1 cellular context compared by ENCODE assay signal in genomic region chr12:69348162-69348938, GRCh38.
A peak's percentile ranks its signal among the peaks of the same experiment; 100 is the strongest.
TF ChIP-seq lines count a peak whose summit lies in the region.

TSS of gene LYZ (plus strand) at chr12:69348381. CDS start at chr12:69348409, 28 bp downstream.

TF ChIP-seq in HepG2, 621 proteins besides CTCF, POLR2A, EP300 and RAD21 (continued from another document and continues in another):
- TF ChIP-seq, protein P1, sequence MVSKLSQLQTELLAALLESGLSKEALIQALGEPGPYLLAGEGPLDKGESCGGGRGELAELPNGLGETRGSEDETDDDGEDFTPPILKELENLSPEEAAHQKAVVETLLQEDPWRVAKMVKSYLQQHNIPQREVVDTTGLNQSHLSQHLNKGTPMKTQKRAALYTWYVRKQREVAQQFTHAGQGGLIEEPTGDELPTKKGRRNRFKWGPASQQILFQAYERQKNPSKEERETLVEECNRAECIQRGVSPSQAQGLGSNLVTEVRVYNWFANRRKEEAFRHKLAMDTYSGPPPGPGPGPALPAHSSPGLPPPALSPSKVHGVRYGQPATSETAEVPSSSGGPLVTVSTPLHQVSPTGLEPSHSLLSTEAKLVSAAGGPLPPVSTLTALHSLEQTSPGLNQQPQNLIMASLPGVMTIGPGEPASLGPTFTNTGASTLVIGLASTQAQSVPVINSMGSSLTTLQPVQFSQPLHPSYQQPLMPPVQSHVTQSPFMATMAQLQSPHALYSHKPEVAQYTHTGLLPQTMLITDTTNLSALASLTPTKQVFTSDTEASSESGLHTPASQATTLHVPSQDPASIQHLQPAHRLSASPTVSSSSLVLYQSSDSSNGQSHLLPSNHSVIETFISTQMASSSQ (IDR thresholded peaks at IDR 0.05; ENCODE audit: low read depth) = peak; percentile 78
- TF ChIP-seq, protein P1 (CRISPR knock-in tag; IDR thresholded peaks at IDR 0.05; ENCODE audit: borderline replicate concordance) = peak; percentile 86; the same call in 1 of the 2 replicates
- no peak for TF ChIP-seq IRF1 (CRISPR knock-in tag; IDR thresholded peaks at IDR 0.05; ENCODE audit: low read depth)
- peak; percentile 71; the same call in 1 of the 2 replicates for TF ChIP-seq MEIS1 (CRISPR knock-in tag; IDR thresholded peaks at IDR 0.05; ENCODE audit: borderline replicate concordance)
- peak in 1 of 2 experiments; percentile 82; a peak in 2 of 4 replicates for TF ChIP-seq REST (IDR thresholded peaks at IDR 0.05; ENCODE audit: borderline replicate concordance in 1 of 2, low read depth in 1 of 2, low read length in 2 of 2)
- TF ChIP-seq ZNF44 (CRISPR knock-in tag; IDR thresholded peaks at IDR 0.05) = no peak
- TF ChIP-seq HDAC1 (CRISPR knock-in tag; IDR thresholded peaks at IDR 0.05) = peak; percentile 82
- TF ChIP-seq SIN3A (IDR thresholded peaks at IDR 0.05; ENCODE audit: borderline replicate concordance, low read depth, low read length) = peak; percentile 68; the same call in 1 of the 2 replicates
- TF ChIP-seq GABPA (IDR thresholded peaks at IDR 0.05; ENCODE audit: low read depth, low read length) = no peak
- TF ChIP-seq GABPA (CRISPR knock-in tag; IDR thresholded peaks at IDR 0.05; ENCODE audit: low read depth) = peak; percentile 67; the same call in 1 of the 2 replicates
- TF ChIP-seq ZNF792 (CRISPR knock-in tag; IDR thresholded peaks at IDR 0.05) = peak; percentile 88; the same call in 1 of the 2 replicates
- TF ChIP-seq SALL1 (CRISPR knock-in tag; IDR thresholded peaks at IDR 0.05) = peak; percentile 92
- TF ChIP-seq, protein P2, sequence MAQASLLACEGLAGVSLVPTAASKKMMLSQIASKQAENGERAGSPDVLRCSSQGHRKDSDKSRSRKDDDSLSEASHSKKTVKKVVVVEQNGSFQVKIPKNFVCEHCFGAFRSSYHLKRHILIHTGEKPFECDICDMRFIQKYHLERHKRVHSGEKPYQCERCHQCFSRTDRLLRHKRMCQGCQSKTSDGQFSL (CRISPR knock-in tag; IDR thresholded peaks at IDR 0.05) = no peak
- peak; percentile 69; the same call in 1 of the 2 replicates for TF ChIP-seq FOXK1 (CRISPR knock-in tag; IDR thresholded peaks at IDR 0.05; ENCODE audit: borderline replicate concordance, low read depth)
- TF ChIP-seq, protein P3, sequence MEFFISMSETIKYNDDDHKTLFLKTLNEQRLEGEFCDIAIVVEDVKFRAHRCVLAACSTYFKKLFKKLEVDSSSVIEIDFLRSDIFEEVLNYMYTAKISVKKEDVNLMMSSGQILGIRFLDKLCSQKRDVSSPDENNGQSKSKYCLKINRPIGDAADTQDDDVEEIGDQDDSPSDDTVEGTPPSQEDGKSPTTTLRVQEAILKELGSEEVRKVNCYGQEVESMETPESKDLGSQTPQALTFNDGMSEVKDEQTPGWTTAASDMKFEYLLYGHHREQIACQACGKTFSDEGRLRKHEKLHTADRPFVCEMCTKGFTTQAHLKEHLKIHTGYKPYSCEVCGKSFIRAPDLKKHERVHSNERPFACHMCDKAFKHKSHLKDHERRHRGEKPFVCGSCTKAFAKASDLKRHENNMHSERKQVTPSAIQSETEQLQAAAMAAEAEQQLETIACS (CRISPR knock-in tag; IDR thresholded peaks at IDR 0.05) = no peak
- TF ChIP-seq ZFP36L1 (CRISPR knock-in tag; IDR thresholded peaks at IDR 0.05) = no peak
- TF ChIP-seq MLX (CRISPR knock-in tag; IDR thresholded peaks at IDR 0.05) = peak; percentile 66; the same call in 1 of the 2 replicates
- TF ChIP-seq ZNF781 (CRISPR knock-in tag; IDR thresholded peaks at IDR 0.05; ENCODE audit: borderline replicate concordance, not compliant biosample characterization) = peak; percentile 38
- TF ChIP-seq ZFP90 (CRISPR knock-in tag; IDR thresholded peaks at IDR 0.05; ENCODE audit: borderline replicate concordance) = peak; percentile 70; the same call in 1 of the 2 replicates
- no peak for TF ChIP-seq ZNF367 (CRISPR knock-in tag; IDR thresholded peaks at IDR 0.05; ENCODE audit: borderline replicate concordance)
- no peak for TF ChIP-seq CEBPB (IDR thresholded peaks at IDR 0.05; ENCODE audit: borderline replicate concordance, low read depth, low read length)
- TF ChIP-seq ZNF382 (CRISPR knock-in tag; IDR thresholded peaks at IDR 0.05; ENCODE audit: borderline replicate concordance) = no peak
- TF ChIP-seq PPARG (CRISPR knock-in tag; conservative IDR thresholded peaks at IDR 0.05) = peak; percentile 94
- TF ChIP-seq SOX5 (CRISPR knock-in tag; IDR thresholded peaks at IDR 0.05; ENCODE audit: borderline replicate concordance) = peak; percentile 91
- TF ChIP-seq ZNF510 (CRISPR knock-in tag; IDR thresholded peaks at IDR 0.05; ENCODE audit: low read depth) = peak; percentile 72; the same call in 1 of the 2 replicates
- TF ChIP-seq IRF2 (CRISPR knock-in tag; IDR thresholded peaks at IDR 0.05) = peak; percentile 78
- TF ChIP-seq TEAD3 (CRISPR knock-in tag; optimal IDR thresholded peaks at IDR 0.05; ENCODE audit: borderline replicate concordance) = peak; percentile 81
- 0 out of 2 replicates have a peak, but pooled peaks have one; percentile 70 for TF ChIP-seq STAT5B (CRISPR knock-in tag; IDR thresholded peaks at IDR 0.05)
- no peak for TF ChIP-seq SNAI1 (CRISPR knock-in tag; IDR thresholded peaks at IDR 0.05; ENCODE audit: borderline replicate concordance)
- peak; percentile 97 for TF ChIP-seq ISL2 (CRISPR knock-in tag; IDR thresholded peaks at IDR 0.05)
- TF ChIP-seq, protein P4, sequence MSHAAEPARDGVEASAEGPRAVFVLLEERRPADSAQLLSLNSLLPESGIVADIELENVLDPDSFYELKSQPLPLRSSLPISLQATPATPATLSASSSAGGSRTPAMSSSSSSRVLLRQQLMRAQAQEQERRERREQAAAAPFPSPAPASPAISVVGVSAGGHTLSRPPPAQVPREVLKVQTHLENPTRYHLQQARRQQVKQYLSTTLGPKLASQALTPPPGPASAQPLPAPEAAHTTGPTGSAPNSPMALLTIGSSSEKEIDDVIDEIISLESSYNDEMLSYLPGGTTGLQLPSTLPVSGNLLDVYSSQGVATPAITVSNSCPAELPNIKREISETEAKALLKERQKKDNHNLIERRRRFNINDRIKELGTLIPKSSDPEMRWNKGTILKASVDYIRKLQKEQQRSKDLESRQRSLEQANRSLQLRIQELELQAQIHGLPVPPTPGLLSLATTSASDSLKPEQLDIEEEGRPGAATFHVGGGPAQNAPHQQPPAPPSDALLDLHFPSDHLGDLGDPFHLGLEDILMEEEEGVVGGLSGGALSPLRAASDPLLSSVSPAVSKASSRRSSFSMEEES (CRISPR knock-in tag; IDR thresholded peaks at IDR 0.05) = peak; percentile 83
- peak; percentile 75 for TF ChIP-seq PATZ1 (CRISPR knock-in tag; IDR thresholded peaks at IDR 0.05)
- TF ChIP-seq KAT7 (CRISPR knock-in tag; IDR thresholded peaks at IDR 0.05; ENCODE audit: borderline replicate concordance) = no peak; the same call in 1 of the 2 replicates
- no peak; the same call in 1 of the 2 replicates for TF ChIP-seq KLF11 (CRISPR knock-in tag; IDR thresholded peaks at IDR 0.05)
- peak; percentile 80 for TF ChIP-seq HNF4A (CRISPR knock-in tag; IDR thresholded peaks at IDR 0.05)
- TF ChIP-seq, protein P5, sequence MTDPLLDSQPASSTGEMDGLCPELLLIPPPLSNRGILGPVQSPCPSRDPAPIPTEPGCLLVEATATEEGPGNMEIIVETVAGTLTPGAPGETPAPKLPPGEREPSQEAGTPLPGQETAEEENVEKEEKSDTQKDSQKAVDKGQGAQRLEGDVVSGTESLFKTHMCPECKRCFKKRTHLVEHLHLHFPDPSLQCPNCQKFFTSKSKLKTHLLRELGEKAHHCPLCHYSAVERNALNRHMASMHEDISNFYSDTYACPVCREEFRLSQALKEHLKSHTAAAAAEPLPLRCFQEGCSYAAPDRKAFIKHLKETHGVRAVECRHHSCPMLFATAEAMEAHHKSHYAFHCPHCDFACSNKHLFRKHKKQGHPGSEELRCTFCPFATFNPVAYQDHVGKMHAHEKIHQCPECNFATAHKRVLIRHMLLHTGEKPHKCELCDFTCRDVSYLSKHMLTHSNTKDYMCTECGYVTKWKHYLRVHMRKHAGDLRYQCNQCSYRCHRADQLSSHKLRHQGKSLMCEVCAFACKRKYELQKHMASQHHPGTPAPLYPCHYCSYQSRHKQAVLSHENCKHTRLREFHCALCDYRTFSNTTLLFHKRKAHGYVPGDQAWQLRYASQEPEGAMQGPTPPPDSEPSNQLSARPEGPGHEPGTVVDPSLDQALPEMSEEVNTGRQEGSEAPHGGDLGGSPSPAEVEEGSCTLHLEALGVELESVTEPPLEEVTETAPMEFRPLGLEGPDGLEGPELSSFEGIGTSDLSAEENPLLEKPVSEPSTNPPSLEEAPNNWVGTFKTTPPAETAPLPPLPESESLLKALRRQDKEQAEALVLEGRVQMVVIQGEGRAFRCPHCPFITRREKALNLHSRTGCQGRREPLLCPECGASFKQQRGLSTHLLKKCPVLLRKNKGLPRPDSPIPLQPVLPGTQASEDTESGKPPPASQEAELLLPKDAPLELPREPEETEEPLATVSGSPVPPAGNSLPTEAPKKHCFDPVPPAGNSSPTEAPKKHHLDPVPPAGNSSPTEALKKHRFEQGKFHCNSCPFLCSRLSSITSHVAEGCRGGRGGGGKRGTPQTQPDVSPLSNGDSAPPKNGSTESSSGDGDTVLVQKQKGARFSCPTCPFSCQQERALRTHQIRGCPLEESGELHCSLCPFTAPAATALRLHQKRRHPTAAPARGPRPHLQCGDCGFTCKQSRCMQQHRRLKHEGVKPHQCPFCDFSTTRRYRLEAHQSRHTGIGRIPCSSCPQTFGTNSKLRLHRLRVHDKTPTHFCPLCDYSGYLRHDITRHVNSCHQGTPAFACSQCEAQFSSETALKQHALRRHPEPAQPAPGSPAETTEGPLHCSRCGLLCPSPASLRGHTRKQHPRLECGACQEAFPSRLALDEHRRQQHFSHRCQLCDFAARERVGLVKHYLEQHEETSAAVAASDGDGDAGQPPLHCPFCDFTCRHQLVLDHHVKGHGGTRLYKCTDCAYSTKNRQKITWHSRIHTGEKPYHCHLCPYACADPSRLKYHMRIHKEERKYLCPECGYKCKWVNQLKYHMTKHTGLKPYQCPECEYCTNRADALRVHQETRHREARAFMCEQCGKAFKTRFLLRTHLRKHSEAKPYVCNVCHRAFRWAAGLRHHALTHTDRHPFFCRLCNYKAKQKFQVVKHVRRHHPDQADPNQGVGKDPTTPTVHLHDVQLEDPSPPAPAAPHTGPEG (CRISPR knock-in tag; IDR thresholded peaks at IDR 0.05) = no peak
- TF ChIP-seq ZNF670 (CRISPR knock-in tag; IDR thresholded peaks at IDR 0.05; ENCODE audit: borderline replicate concordance) = peak; percentile 65; the same call in 1 of the 2 replicates
- no peak for TF ChIP-seq SP140L (CRISPR knock-in tag; IDR thresholded peaks at IDR 0.05; ENCODE audit: borderline replicate concordance)
- peak; percentile 50; the same call in 1 of the 2 replicates for TF ChIP-seq HMG20A (CRISPR knock-in tag; IDR thresholded peaks at IDR 0.05; ENCODE audit: borderline replicate concordance)
